22 cellular contexts compared by ENCODE assay signal in the genomic region with DNA sequence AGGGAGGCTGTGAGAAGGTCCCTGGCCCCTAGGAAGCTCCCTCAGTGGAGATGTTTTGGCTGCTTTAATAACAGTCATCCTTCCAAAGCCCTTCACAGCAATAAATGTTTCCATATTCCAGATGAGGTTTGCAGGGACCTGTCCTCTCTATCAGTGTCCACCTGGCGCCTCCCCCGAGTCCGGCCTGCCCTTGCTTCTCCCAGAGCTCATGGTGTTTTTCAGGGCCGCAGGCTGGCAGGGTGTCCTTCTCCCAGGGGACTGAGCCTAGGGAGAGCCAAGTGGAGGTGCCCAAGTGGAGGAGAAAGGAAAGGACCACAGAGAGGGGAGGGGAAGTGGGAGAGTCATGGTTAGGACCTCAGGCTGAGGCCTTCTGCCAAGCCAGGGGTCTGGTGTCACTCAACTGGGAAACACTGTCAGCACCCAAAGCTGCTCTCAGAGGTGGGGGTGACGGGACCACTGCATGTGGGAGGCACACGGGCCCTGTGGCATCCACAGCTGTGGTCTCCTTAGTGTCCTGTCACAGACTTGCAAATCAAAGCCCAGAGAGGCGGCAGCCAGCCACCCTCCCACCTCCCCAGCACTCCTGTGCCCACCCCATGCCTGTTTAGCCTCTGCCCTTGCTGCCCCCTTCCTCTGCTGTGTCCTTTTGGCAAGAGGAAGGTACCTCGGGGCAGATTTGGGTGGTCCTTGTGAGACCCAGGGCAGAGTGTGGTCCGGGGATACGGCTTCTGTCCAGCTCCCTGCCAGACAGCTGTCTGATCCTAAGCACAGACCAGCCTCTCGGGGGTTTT. TPM values are rescaled to one million over a fixed set of nuclear protein-coding genes. Genes with fewer than 3 reads are reported as not detected.
A peak's percentile ranks its signal among the peaks of the same experiment; 100 is the strongest.
DNase-seq lines count a peak whose midpoint lies in the region; ATAC-seq and TF ChIP-seq lines count a peak whose summit lies in the region.
"Had no signal": no experiment of that assay in that cellular context is flagged by ENCODE, and none has a peak within 500 bp of the region (broad histone marks: within the 10 kb centered on the region; RNA-seq: fewer than 3 reads in every experiment).

No MANE protein-coding gene starts in this region.

- ATAC-seq in SK-N-SH treated with all-trans-retinoic acid at 6 μM for 48 hours (no peak; the same call in 2 of the 3 replicates), mucosa of descending colon (no peak), GM18517 (IDR thresholded peaks at IDR 0.05; ENCODE audit: unreplicated experiment) (no peak)
- ATAC-seq: CD8-positive, alpha-beta T cell; left lobe of liver; T-helper 17 cell had no signal

- no peak for TF ChIP-seq POLR2A in spleen (IDR thresholded peaks at IDR 0.05)

- H3K27me3 ChIP-seq in cardiac muscle cell (no peaks in the 10 kb centered on the region), spleen (replicated peaks in 1 of 7) (no peaks in the 10 kb centered on the region)
- H3K27me3 ChIP-seq: stomach, upper lobe of left lung had no signal

- no peaks in the 10 kb centered on the region for H3K9me3 ChIP-seq in cardiac muscle cell (ENCODE audit: low read depth)
- H3K9me3 ChIP-seq in mucosa of descending colon = no peaks in the 10 kb centered on the region
- no peaks in the 10 kb centered on the region for H3K9me3 ChIP-seq in spleen
- H3K9me3 ChIP-seq: stomach, upper lobe of left lung had no signal

- intact Hi-C loops in mucosa of descending colon (cut with DNase I, micrococcal nuclease) (no loop called here), spleen (cut with DNase I; ENCODE audit: low total_unique reads) (no loop called here)

- H3K36me3 ChIP-seq in cardiac muscle cell = peaks cover 9% of the 10 kb centered on the region
- H3K36me3 ChIP-seq in mucosa of descending colon (ENCODE audit: low read depth) = peaks cover 3% of the 10 kb centered on the region
- peaks cover 0 to 98% (median 85%) of the 10 kb centered on the region in 6 donors for H3K36me3 ChIP-seq in spleen

- H3K4me3 ChIP-seq in cardiac muscle cell (no peak overlapping the region), mucosa of descending colon (no peak overlapping the region), spleen (no peak overlapping the region)
- H3K4me3 ChIP-seq: stomach, upper lobe of left lung had no signal

- H3K27ac ChIP-seq in cardiac muscle cell (peak overlapping the region; percentile 66), spleen (no peak overlapping the region)
- H3K27ac ChIP-seq: parathyroid adenoma, stomach, upper lobe of left lung had no signal

- WGBS in spleen, 5 donors = 84 to 86% (median 85%) methylated on average over 11 of the region's 11 CpGs

- DNase-seq in cardiac muscle cell (ENCODE audit: low read depth in 1 of 2, low spot score in 1 of 2) (no peak), mucosa of descending colon (peak in 2 of 3 donors; percentile 16 to 36), spleen (peak; percentile 63), NCI-H2171 (lab: John Stamatoyannopoulos, UW) (no peak), SKM-1 treated with dmso at 0.1 percent for 144 hours (lab: John Stamatoyannopoulos, UW; ENCODE audit: unreplicated experiment) (no peak)
- DNase-seq: activated CD4-positive, alpha-beta T cell treated with anti-CD3 and anti-CD28 coated beads, Interleukin-2, amount 50 U/mL, for 1 hour; activated naive CD4-positive, alpha-beta T cell treated with Interleukin-2 at 50 U/mL for 16 hours; anterior cingulate cortex; CD8-positive, alpha-beta T cell; GF-D8; NCI-H1417 treated with DMSO at 0.1 percent for 48 hours; SHP77 treated with DMSO at 0.1 percent for 48 hours; small intestine; stimulated activated CD4-positive, alpha-beta T cell treated with anti-CD3 and anti-CD28 coated beads, Interleukin-4, amount 100 ng/mL, for 1 hour; stomach; T-helper 17 cell; upper lobe of left lung had no signal

- peaks cover 22% of the 10 kb centered on the region for H3K4me1 ChIP-seq in cardiac muscle cell (ENCODE audit: low read depth)
- H3K4me1 ChIP-seq in mucosa of descending colon (ENCODE audit: low read depth) = no peaks in the 10 kb centered on the region
- H3K4me1 ChIP-seq in spleen = peaks cover 0 to 37% (median 13%) of the 10 kb centered on the region in 6 donors
- H3K4me1 ChIP-seq: parathyroid adenoma, upper lobe of left lung had no signal

- TF ChIP-seq CTCF in cardiac muscle cell (IDR thresholded peaks at IDR 0.05; ENCODE audit: low read depth, low read length) (no peak), mucosa of descending colon (IDR thresholded peaks at IDR 0.05) (no peak), spleen (IDR thresholded peaks at IDR 0.05 in 8 of 11, conservative IDR thresholded peaks at IDR 0.05 in 3 of 11) (no peak)

TF ChIP-seq in SK-N-SH treated with all-trans-retinoic acid at 6 μM for 48 hours, 23 proteins besides CTCF, POLR2A, EP300 and RAD21:
- no peak for TF ChIP-seq ZNF8 (CRISPR knock-in tag; IDR thresholded peaks at IDR 0.05)
- TF ChIP-seq, protein P1, sequence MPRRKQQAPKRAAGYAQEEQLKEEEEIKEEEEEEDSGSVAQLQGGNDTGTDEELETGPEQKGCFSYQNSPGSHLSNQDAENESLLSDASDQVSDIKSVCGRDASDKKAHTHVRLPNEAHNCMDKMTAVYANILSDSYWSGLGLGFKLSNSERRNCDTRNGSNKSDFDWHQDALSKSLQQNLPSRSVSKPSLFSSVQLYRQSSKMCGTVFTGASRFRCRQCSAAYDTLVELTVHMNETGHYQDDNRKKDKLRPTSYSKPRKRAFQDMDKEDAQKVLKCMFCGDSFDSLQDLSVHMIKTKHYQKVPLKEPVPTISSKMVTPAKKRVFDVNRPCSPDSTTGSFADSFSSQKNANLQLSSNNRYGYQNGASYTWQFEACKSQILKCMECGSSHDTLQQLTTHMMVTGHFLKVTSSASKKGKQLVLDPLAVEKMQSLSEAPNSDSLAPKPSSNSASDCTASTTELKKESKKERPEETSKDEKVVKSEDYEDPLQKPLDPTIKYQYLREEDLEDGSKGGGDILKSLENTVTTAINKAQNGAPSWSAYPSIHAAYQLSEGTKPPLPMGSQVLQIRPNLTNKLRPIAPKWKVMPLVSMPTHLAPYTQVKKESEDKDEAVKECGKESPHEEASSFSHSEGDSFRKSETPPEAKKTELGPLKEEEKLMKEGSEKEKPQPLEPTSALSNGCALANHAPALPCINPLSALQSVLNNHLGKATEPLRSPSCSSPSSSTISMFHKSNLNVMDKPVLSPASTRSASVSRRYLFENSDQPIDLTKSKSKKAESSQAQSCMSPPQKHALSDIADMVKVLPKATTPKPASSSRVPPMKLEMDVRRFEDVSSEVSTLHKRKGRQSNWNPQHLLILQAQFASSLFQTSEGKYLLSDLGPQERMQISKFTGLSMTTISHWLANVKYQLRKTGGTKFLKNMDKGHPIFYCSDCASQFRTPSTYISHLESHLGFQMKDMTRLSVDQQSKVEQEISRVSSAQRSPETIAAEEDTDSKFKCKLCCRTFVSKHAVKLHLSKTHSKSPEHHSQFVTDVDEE (CRISPR knock-in tag; IDR thresholded peaks at IDR 0.05) = 0 out of 2 replicates have a peak, but pooled peaks have one; percentile 30
- no peak for TF ChIP-seq CSDC2 (CRISPR knock-in tag; IDR thresholded peaks at IDR 0.05)

RNA-seq across cellular contexts. Expression of a gene that starts 6.4 kb away (rescaled TPM):
- 18.0 and 46.9 TPM in 2 replicates for total RNA-seq in cardiac muscle cell
- 28.9 and 55.3 TPM in 2 replicates for polyA plus RNA-seq in cardiac muscle cell
- 10 to 100 TPM in 1 of 3 donors, 1 to 10 TPM in 2; 4.4 to 18.8 (median 7.9) TPM for total RNA-seq in mucosa of descending colon
- 10 to 100 TPM; 10.2 to 62.8 (median 30.4) TPM for total RNA-seq in spleen
- 10 to 100 TPM; 16.1 to 18.8 (median 17.9) TPM for polyA plus RNA-seq in spleen
- total RNA-seq: MCF 10A had no signal

RNA-seq across cellular contexts. Expression of a gene that starts 25.3 kb away (rescaled TPM):
- total RNA-seq in cardiac muscle cell (27.3 and 28.5 TPM in 2 replicates), mucosa of descending colon (10 to 100 TPM; 11.5 to 14.7 (median 12.5) TPM), spleen (10 to 100 TPM; 12.0 to 21.7 (median 16.9) TPM)
- polyA plus RNA-seq in cardiac muscle cell (34.2 and 37.9 TPM in 2 replicates), spleen (10 to 100 TPM; 15.6 to 23.5 (median 16.2) TPM)

RNA-seq across cellular contexts. Expression of a gene that starts 45.7 kb away (rescaled TPM):
- total RNA-seq in cardiac muscle cell (147 and 162 TPM in 2 replicates), mucosa of descending colon (10 to 100 TPM; 60.1 to 85.1 (median 69.3) TPM), spleen (100 to 1,000 TPM in 2 of 7 donors, 10 to 100 TPM in 5; 72.8 to 166 (median 84.6) TPM)
- polyA plus RNA-seq in cardiac muscle cell (170 and 175 TPM in 2 replicates), spleen (100 to 1,000 TPM in 1 of 3 donors, 10 to 100 TPM in 2; 64.2 to 100 (median 86.9) TPM)

RNA-seq across cellular contexts. Expression of a gene that starts 59.8 kb away (rescaled TPM):
- 38.2 and 71.2 TPM in 2 replicates for total RNA-seq in cardiac muscle cell
- polyA plus RNA-seq in cardiac muscle cell = 39.0 and 61.1 TPM in 2 replicates
- 1 to 10 TPM; 2.0 to 6.3 (median 4.0) TPM for total RNA-seq in mucosa of descending colon
- total RNA-seq in spleen = 10 to 100 TPM in 1 of 7 donors, 1 to 10 TPM in 5, under 1 TPM in 1; 0.66 to 11.0 (median 3.3) TPM
- polyA plus RNA-seq in spleen = 1 to 10 TPM; 4.4 to 6.8 (median 4.7) TPM

Comparison
In these comparisons a context has a peak if more than half of its experiments do, and no peak if none do; other contexts are left out.
1. DNase-seq: peak in mucosa of descending colon (2 of 3) and spleen (single experiment); none in cardiac muscle cell (0 of 2), NCI-H2171 (single experiment) and SKM-1 treated with dmso at 0.1 percent for 144 hours (single experiment).